Comparison of ENCODE assay signal across 8 cellular contexts in genomic region chr5:122313001-122313402, GRCh38. TPM values are rescaled to one million over a fixed set of nuclear protein-coding genes. Genes with fewer than 3 reads are reported as not detected.
DNase-seq lines count a peak whose midpoint lies in the region; ATAC-seq, FAIRE-seq and TF ChIP-seq lines count a peak whose summit lies in the region.

No MANE protein-coding gene starts in this region.

- TF ChIP-seq CTCF in HCT116 (IDR thresholded peaks at IDR 0.05 in 2 of 3, conservative IDR thresholded peaks at IDR 0.05 in 1 of 3; ENCODE audit: borderline replicate concordance in 1 of 3, insufficient read depth in 1 of 3, low read depth in 2 of 3, low read length in 2 of 3) (no peak), GM12878 (IDR thresholded peaks at IDR 0.05 in 2 of 3, conservative IDR thresholded peaks at IDR 0.05 in 1 of 3; ENCODE audit: control insufficient read depth in 2 of 3, extremely low read depth in 1 of 3, insufficient read depth in 1 of 3, low read depth in 3 of 3, low read length in 3 of 3) (no peak)

- H3K9me3 ChIP-seq in HCT116 (ENCODE audit: control insufficient read depth in 1 of 2, insufficient read depth in 1 of 2, low read depth in 1 of 2, low read length in 2 of 2) = no peaks in the 10 kb centered on the region
- H3K9me3 ChIP-seq in GM12878 (replicated peaks; ENCODE audit: control insufficient read depth, insufficient read depth, low read length) = no peaks in the 10 kb centered on the region
- no peaks in the 10 kb centered on the region for H3K9me3 ChIP-seq in iPS-18c (ENCODE audit: control insufficient read depth, insufficient read depth, low read length)
- no peaks in the 10 kb centered on the region for H3K9me3 ChIP-seq in skeletal muscle satellite cell (replicated peaks; ENCODE audit: low read length)
- H3K9me3 ChIP-seq in effector memory CD4-positive, alpha-beta T cell (ENCODE audit: control insufficient read depth, low read length) = no peaks in the 10 kb centered on the region

- H3K9me2 ChIP-seq in HCT116 (ENCODE audit: insufficient read depth) = no peaks in the 10 kb centered on the region

- intact Hi-C loops in HCT116 (cut with micrococcal nuclease) (no loop called here), GM12878 (cut with micrococcal nuclease; ENCODE audit: unreplicated experiment) (no loop called here)

- TF ChIP-seq RAD21 in HCT116 (IDR thresholded peaks at IDR 0.05; ENCODE audit: low read depth) (no peak), GM12878 (IDR thresholded peaks at IDR 0.05; ENCODE audit: insufficient read depth, low read depth, low read length) (no peak)

- ATAC-seq in HCT116 (no peak), GM12878 (no peak)

- BruUV-seq in HCT116 (replicated peaks; lab: Mats Ljungman, UMichigan) = no TSS peak
- no TSS peak for BruUV-seq in GM12878 (replicated peaks; lab: Mats Ljungman, UMichigan)

- H3K79me2 ChIP-seq in HCT116 (ENCODE audit: insufficient read depth, low read length) (no peaks in the 10 kb centered on the region), GM12878 (ENCODE audit: control insufficient read depth, insufficient read depth, low read length) (no peaks in the 10 kb centered on the region)

- H3K9ac ChIP-seq in HCT116 (ENCODE audit: low read length) (no peak overlapping the region), GM12878 (ENCODE audit: control insufficient read depth, insufficient read depth, low read length) (no peak overlapping the region), skeletal muscle satellite cell (ENCODE audit: low read depth, low read length) (no peak overlapping the region)

- H3K27ac ChIP-seq in HCT116 (ENCODE audit: low read depth, low read length) (no peak overlapping the region), GM12878 (ENCODE audit: control insufficient read depth, insufficient read depth) (no peak overlapping the region)
- H3K27ac ChIP-seq in effector memory CD4-positive, alpha-beta T cell (ENCODE audit: insufficient read depth, low read length, poor library complexity, severe bottlenecking) = no peak overlapping the region

- H3K36me3 ChIP-seq in HCT116 (ENCODE audit: control insufficient read depth in 1 of 2, insufficient read depth in 2 of 2, low read length in 2 of 2) (no peaks in the 10 kb centered on the region), GM12878 (ENCODE audit: control insufficient read depth in 2 of 2, insufficient read depth in 2 of 2, low read length in 1 of 2) (no peaks in the 10 kb centered on the region), skeletal muscle satellite cell (ENCODE audit: insufficient read depth, low read length) (no peaks in the 10 kb centered on the region)
- H3K36me3 ChIP-seq in effector memory CD4-positive, alpha-beta T cell (ENCODE audit: control insufficient read depth, insufficient read depth, low read length) = no peaks in the 10 kb centered on the region

- SMC1A ChIA-PET in GM12878 (lab: Charles Lee; ENCODE audit: uncharacterized antibody, unreplicated experiment) = no interaction called here

- RAD21 ChIA-PET in HCT116 (lab: Charles Lee; ENCODE audit: low non-redundant PET in 1 of 2, low total read pairs in 2 of 2, uncharacterized antibody in 2 of 2, unreplicated experiment in 2 of 2) (no interaction called here), GM12878 (lab: Charles Lee; ENCODE audit: unreplicated experiment) (no interaction called here)

- H3K4me1 ChIP-seq in HCT116 (ENCODE audit: control insufficient read depth in 1 of 2, insufficient read depth in 2 of 2, low read length in 2 of 2) = no peaks in the 10 kb centered on the region
- H3K4me1 ChIP-seq in GM12878 (ENCODE audit: control insufficient read depth, insufficient read depth, low read length) = no peaks in the 10 kb centered on the region
- H3K4me1 ChIP-seq in skeletal muscle satellite cell (ENCODE audit: control insufficient read depth, insufficient read depth, low read length) = peaks cover 8% of the 10 kb centered on the region
- H3K4me1 ChIP-seq in effector memory CD4-positive, alpha-beta T cell (ENCODE audit: control insufficient read depth, insufficient read depth, low read length, poor library complexity, severe bottlenecking) = no peaks in the 10 kb centered on the region

- in situ Hi-C loops in GM12878 (cut with MboI) = no loop called here

- POLR2A ChIA-PET in HCT116 (lab: Charles Lee) (no interaction called here), GM12878 (lab: Charles Lee) (no interaction called here)

- FAIRE-seq in GM12878 (lab: Jason Lieb, UNC) = no peak
- no peak for FAIRE-seq in HTR-8/SVneo (lab: Jason Lieb, UNC)

- TF ChIP-seq EP300 in GM12878 (IDR thresholded peaks at IDR 0.05; ENCODE audit: borderline replicate concordance in 1 of 2, control insufficient read depth in 1 of 2, low read depth in 2 of 2, low read length in 2 of 2) = no peak

- CTCF ChIA-PET in HCT116 (lab: Charles Lee) = no interaction called here
- CTCF ChIA-PET in GM12878 (lab: Yijun Ruan, JAX) = interaction anchor here (0.5 to 0.9 kb wide), 2 partner anchors 32 to 233 kb away, joined by 3 read pairs; no protein-coding TSS in a partner anchor

- peaks cover 17% of the 10 kb centered on the region; the same call in 1 of the 2 replicates for H3K27me3 ChIP-seq in HCT116 (ENCODE audit: insufficient read depth, low read length)
- H3K27me3 ChIP-seq in GM12878 (replicated peaks in 1 of 2; ENCODE audit: control insufficient read depth in 2 of 2, insufficient read depth in 2 of 2, low read length in 1 of 2) = peaks cover 2 to 12% of the 10 kb centered on the region in 2 experiments
- peaks cover 6% of the 10 kb centered on the region for H3K27me3 ChIP-seq in skeletal muscle satellite cell (ENCODE audit: control insufficient read depth, insufficient read depth, low read length)
- H3K27me3 ChIP-seq in effector memory CD4-positive, alpha-beta T cell (replicated peaks; ENCODE audit: control insufficient read depth, insufficient read depth, low read length, poor library complexity, severe bottlenecking) = no peaks in the 10 kb centered on the region

- DNase-seq in HCT116 (ENCODE audit: low read depth, low spot score) = no peak
- no peak for DNase-seq in GM12878 (ENCODE audit: low read depth, low spot score)
- DNase-seq in activated CD8-positive, alpha-beta memory T cell treated with anti-CD3 and anti-CD28 coated beads, Interleukin-2, amount 50 U/mL, for 48 hours = no peak
- DNase-seq in effector memory CD4-positive, alpha-beta T cell = no peak
- no peak for DNase-seq in stimulated activated naive CD4-positive, alpha-beta T cell (lab: John Stamatoyannopoulos, UW)
- DNase-seq in HTR-8/SVneo (ENCODE audit: insufficient read length, low spot score) = no peak

- WGBS in GM12878 (ENCODE audit: insufficient coverage, insufficient replicate concordance, low lambda C conversion rate, missing lambda C conversion rate) = 18% methylated on average over 12 of the region's 12 CpGs

- H3K4me3 ChIP-seq in HCT116 (replicated peaks in 1 of 2; ENCODE audit: low read depth in 1 of 2, low read length in 2 of 2) (0 out of 4 replicates have a peak overlapping the region, but pooled peaks of 1 of the 2 experiments have one; percentile 51), GM12878 (no peak overlapping the region), iPS-18c (ENCODE audit: insufficient read depth, low read depth, low read length) (peak overlapping the region; percentile 70), skeletal muscle satellite cell (ENCODE audit: low read length) (peak overlapping the region; percentile 79)
- no peak overlapping the region for H3K4me3 ChIP-seq in effector memory CD4-positive, alpha-beta T cell (ENCODE audit: insufficient read depth, low read depth, low read length, poor library complexity, severe bottlenecking)

- H4K20me1 ChIP-seq in HCT116 (ENCODE audit: insufficient read depth) = no peaks in the 10 kb centered on the region
- H4K20me1 ChIP-seq in GM12878 (ENCODE audit: control insufficient read depth, insufficient read depth) = no peaks in the 10 kb centered on the region

- H2AFZ ChIP-seq in HCT116 (ENCODE audit: low read depth, low read length, poor library complexity, severe bottlenecking) = no peak overlapping the region
- no peak overlapping the region for H2AFZ ChIP-seq in GM12878 (ENCODE audit: control insufficient read depth, low read depth, low read length)

- H3K4me2 ChIP-seq in HCT116 (ENCODE audit: low read length) (peak overlapping the region; percentile 65), GM12878 (ENCODE audit: control insufficient read depth, insufficient read depth) (peak overlapping the region; percentile 15; the same call in 1 of the 2 replicates), skeletal muscle satellite cell (ENCODE audit: low read length) (peak overlapping the region; percentile 98)

- TF ChIP-seq POLR2A in HCT116 (IDR thresholded peaks at IDR 0.05; ENCODE audit: borderline replicate concordance, extremely low read depth, insufficient read depth, insufficient read length) = no peak
- TF ChIP-seq POLR2A in GM12878 (IDR thresholded peaks at IDR 0.05; ENCODE audit: low read depth, low read length) = no peak

TF ChIP-seq in GM12878, 131 proteins besides CTCF, POLR2A, EP300 and RAD21 (continues in another document):
- no peak for TF ChIP-seq ZNF207 (IDR thresholded peaks at IDR 0.05; ENCODE audit: borderline replicate concordance)

RNA-seq across cellular contexts. Expression of gene SNCAIP, which starts 1.0 kb away (rescaled TPM):
- not detected for total RNA-seq in HCT116 (2021; ENCODE audit: unreplicated experiment)
- polyA plus RNA-seq in HCT116 (2012) = 0.08 and 0.30 TPM in 2 replicates
- total RNA-seq in GM12878 (2013; cell fraction: nucleolus; rRNA removed) = 2.2 and 2.6 TPM in 2 replicates
- total RNA-seq in GM12878 (2014; rRNA removed) = 0.05 and 0.62 TPM in 2 replicates
- 0.09 and 0.22 TPM in 2 replicates for total RNA-seq in GM12878 (2014; rRNA removed; fragmentation: Illumina TruSeq; extraction: Trizol)
- 0.27 and 0.31 TPM in 2 replicates for total RNA-seq in GM12878 (2021)
- polyA plus RNA-seq in GM12878 (2011; ENCODE audit: low read depth) = 0.52 TPM
- polyA plus RNA-seq in GM12878 (2011; rRNA removed) = 0.12 and 0.16 TPM in 2 replicates
- polyA plus RNA-seq in GM12878 (2011; cell fraction: cytosol; rRNA removed) = 0.07 and 0.12 TPM in 2 replicates
- polyA plus RNA-seq in GM12878 (2011; cell fraction: nucleus; rRNA removed) = 0.45 and 0.48 TPM in 2 replicates
- 0.58 and 0.62 TPM in 2 replicates for polyA plus RNA-seq in GM12878 (2012)
- 0.06 and 0.16 TPM in 2 replicates for polyA plus RNA-seq in GM12878 (2014; fragmentation: Illumina TruSeq; extraction: Trizol)
- polyA plus RNA-seq in GM12878 (2014; fragmentation: Nextera tagmentation; extraction: Ambion mirVana) = under 1 TPM in 1 of 2 experiments, not detected in 1; 0.03 TPM
- polyA plus RNA-seq in GM12878 (2014; rRNA removed) = 0.14 and 0.27 TPM in 2 replicates
- polyA plus RNA-seq in GM12878 (2016; fragmentation: Nextera tagmentation; extraction: Ambion mirVana) = under 1 TPM; 0.15 to 0.25 TPM
- 0.15 TPM in 1 of 2 replicates, not detected in the other for polyA minus RNA-seq in GM12878 (2011; rRNA and poly(A)+ RNA removed)
- polyA minus RNA-seq in GM12878 (2011; cell fraction: cytosol; rRNA and poly(A)+ RNA removed) = not detected in 2 replicates
- polyA minus RNA-seq in GM12878 (2011; cell fraction: nucleus; rRNA and poly(A)+ RNA removed) = 0.19 and 0.36 TPM in 2 replicates
- 0.25 TPM in 1 of 2 replicates, not detected in the other for total RNA-seq in skeletal muscle satellite cell (2012; rRNA removed)

Comparison
In these comparisons a context has a peak if more than half of its experiments do, and no peak if none do; other contexts are left out.
1. H3K4me2 ChIP-seq: peak in every context shown above with its lines; median percentile 98 in skeletal muscle satellite cell; 65 in HCT116; 15 in GM12878.
2. H3K4me3 ChIP-seq: peak in iPS-18c (single experiment) and skeletal muscle satellite cell (single experiment); none in GM12878 (single experiment) and effector memory CD4-positive, alpha-beta T cell (single experiment).